1 cellular context compared by ENCODE assay signal in the genomic region with DNA sequence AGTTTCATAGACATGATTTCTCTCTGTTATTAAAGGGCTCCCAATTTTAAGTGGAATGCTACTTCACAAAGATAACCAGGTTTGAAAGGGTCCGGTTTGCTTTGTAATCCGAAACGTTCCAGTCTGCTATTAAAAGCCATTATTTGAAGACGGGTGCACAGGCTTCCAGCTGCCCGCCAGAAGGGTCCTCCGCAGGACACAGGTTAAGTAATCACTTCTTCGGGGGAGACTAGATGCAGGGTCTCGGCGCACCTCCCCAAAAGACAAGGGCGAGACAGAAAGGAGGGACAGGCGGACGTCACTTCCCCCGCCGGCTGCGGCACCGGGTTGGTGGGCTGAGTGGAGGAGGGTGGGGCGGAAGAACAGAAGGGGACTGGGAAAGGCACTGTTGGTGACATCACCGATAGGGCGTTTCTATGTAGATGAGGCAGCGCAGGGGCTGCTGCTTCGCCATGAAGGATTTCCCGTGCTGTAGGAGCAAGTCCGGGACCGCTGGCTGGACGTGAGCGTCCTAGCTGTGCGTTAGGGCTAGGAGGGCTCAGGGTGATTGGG.
TF ChIP-seq lines count a peak whose summit lies in the region.

No MANE protein-coding gene starts in this region.

TF ChIP-seq in SK-N-SH, 30 proteins besides CTCF, POLR2A, EP300 and RAD21 (continued from another document):
- TF ChIP-seq POLR2AphosphoS5 (IDR thresholded peaks at IDR 0.05; ENCODE audit: low read depth, low read length) = peak; percentile 27; the same call in 1 of the 2 replicates
